In the genomic region with DNA sequence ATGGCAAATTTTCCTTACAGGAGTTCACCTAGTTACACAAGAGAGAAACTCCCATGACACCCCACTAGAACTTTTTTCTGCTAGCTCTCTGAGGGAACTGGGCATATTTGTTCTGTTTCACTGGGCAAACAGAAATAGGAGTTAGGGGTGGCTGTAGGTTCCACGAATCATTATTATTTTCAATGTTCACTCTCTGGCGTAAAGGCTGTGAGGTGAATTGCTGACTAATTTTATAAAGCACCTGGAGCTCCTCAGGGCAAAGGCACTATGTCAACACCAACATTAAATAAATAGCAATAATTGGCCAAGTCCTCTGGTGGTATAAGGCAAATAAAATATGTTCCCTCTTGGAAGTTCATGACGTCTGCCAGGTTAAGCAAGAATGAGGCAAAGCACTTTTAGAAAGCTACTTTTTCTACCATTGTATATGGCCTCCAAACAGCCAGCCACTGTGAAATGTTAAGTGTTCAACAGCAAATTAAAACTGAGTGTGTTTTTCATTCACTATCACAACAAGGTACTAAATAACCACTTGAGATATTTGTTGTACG, we compare ENCODE assay signal across 15 cellular contexts.
DNase-seq lines count a peak whose midpoint lies in the region; ATAC-seq and TF ChIP-seq lines count a peak whose summit lies in the region.
"Had no signal": no experiment of that assay in that cellular context is flagged by ENCODE, and none has a peak within 500 bp of the region (broad histone marks: within the 10 kb centered on the region; RNA-seq: fewer than 3 reads in every experiment).

No MANE protein-coding gene starts in this region.

- no peaks in the 10 kb centered on the region for H3K9me3 Mint-ChIP-seq in HFFc6
- H3K9me3 Mint-ChIP-seq: T-helper 2 cell treated with Interferon-gamma antibody and Interleukin-4, amounts not matched to agents 5 μg/mL and 100 μg/mL, for 36 hours had no signal

- H3K4me1 ChIP-seq in right cardiac atrium (ENCODE audit: control insufficient read depth, insufficient read depth, low read length) = peaks cover 4% of the 10 kb centered on the region

- no peaks in the 10 kb centered on the region for H3K36me3 Mint-ChIP-seq in HFFc6 (ENCODE audit: low read depth)

- H3K27ac Mint-ChIP-seq in HFFc6 = no peak overlapping the region
- H3K27ac Mint-ChIP-seq: T-helper 2 cell treated with Interferon-gamma antibody and Interleukin-4, amounts not matched to agents 5 μg/mL and 100 μg/mL, for 36 hours had no signal

- H3K27me3 ChIP-seq in right cardiac atrium (ENCODE audit: control insufficient read depth, insufficient read depth) = no peaks in the 10 kb centered on the region
- H3K27me3 ChIP-seq: uterus had no signal

- intact Hi-C loops in left colon (cut with DNase I, micrococcal nuclease) (no loop called here), right cardiac atrium (cut with DNase I) (no loop called here)

- H3K27me3 Mint-ChIP-seq in HFFc6 (ENCODE audit: insufficient read depth) = no peaks in the 10 kb centered on the region; the same call in 1 of the 2 replicates

- DNase-seq in NCI-H1092 treated with DMSO at 0.1 percent for 48 hours (lab: John Stamatoyannopoulos, UW) = peak; percentile 83
- peak; percentile 92 for DNase-seq in NCI-H510A treated with DMSO at 0.1 percent for 48 hours (lab: John Stamatoyannopoulos, UW)
- DNase-seq in left colon = no peak
- DNase-seq in right cardiac atrium = no peak
- DNase-seq in NCI-H2171 treated with DMSO at 0.1 percent for 48 hours (lab: John Stamatoyannopoulos, UW) = no peak
- no peak for DNase-seq in HFFc6
- no peak for DNase-seq in NCI-H187 treated with DMSO at 0.1 percent for 48 hours (lab: John Stamatoyannopoulos, UW)
- DNase-seq: activated CD4-positive, alpha-beta T cell treated with anti-CD3 and anti-CD28 coated beads, Interleukin-2, amount 50 U/mL, for 48 hours; activated naive CD4-positive, alpha-beta T cell; uterus had no signal

- H3K4me1 Mint-ChIP-seq in HFFc6 (ENCODE audit: low read depth) = no peaks in the 10 kb centered on the region

- no peaks in the 10 kb centered on the region for H3K9me3 ChIP-seq in right cardiac atrium (ENCODE audit: control insufficient read depth, low read length)
- H3K9me3 ChIP-seq: uterus had no signal

- peak overlapping the region; percentile 59 for H3K27ac ChIP-seq in 22Rv1
- H3K27ac ChIP-seq in right cardiac atrium (ENCODE audit: low read length) = no peak overlapping the region
- H3K27ac ChIP-seq: HL-60, parathyroid adenoma, uterus had no signal

- ATAC-seq in left colon = peak; percentile 65
- no peak for ATAC-seq in right cardiac atrium
- ATAC-seq: Panc1 had no signal

- no peak for TF ChIP-seq CTCF in 22Rv1 (IDR thresholded peaks at IDR 0.05)
- TF ChIP-seq CTCF in HFFc6 (IDR thresholded peaks at IDR 0.05) = no peak

- H3K4me3 ChIP-seq in right cardiac atrium (ENCODE audit: low read length) = no peak overlapping the region
- H3K4me3 ChIP-seq: uterus had no signal

- no peak overlapping the region for H3K4me3 Mint-ChIP-seq in HFFc6
- H3K4me3 Mint-ChIP-seq: T-helper 2 cell treated with Interferon-gamma antibody and Interleukin-4, amounts not matched to agents 5 μg/mL and 100 μg/mL, for 36 hours had no signal

- WGBS in right cardiac atrium = 85% methylated on average over 4 of the region's 4 CpGs

Comparison
In these comparisons a context has a peak if more than half of its experiments do, and no peak if none do; other contexts are left out.
1. DNase-seq: peak in NCI-H1092 treated with DMSO at 0.1 percent for 48 hours (single experiment) and NCI-H510A treated with DMSO at 0.1 percent for 48 hours (single experiment); none in left colon (0 of 2), right cardiac atrium (0 of 3), NCI-H2171 treated with DMSO at 0.1 percent for 48 hours (single experiment), HFFc6 (single experiment) and NCI-H187 treated with DMSO at 0.1 percent for 48 hours (single experiment).